8 cellular contexts compared by ENCODE assay signal in genomic region chr1:12615166-12615915, GRCh38. TPM values are rescaled to one million over a fixed set of nuclear protein-coding genes. Genes with fewer than 3 reads are reported as not detected.
DNase-seq lines count a peak whose midpoint lies in the region; ATAC-seq and TF ChIP-seq lines count a peak whose summit lies in the region.

No MANE protein-coding gene starts in this region.

- no peak for DNase-seq in CD8-positive, alpha-beta memory T cell
- peak; percentile 62 for DNase-seq in RPMI8226
- peak; percentile 26 for DNase-seq in epithelial cell of esophagus (ENCODE audit: low read depth)
- DNase-seq in osteocyte (ENCODE audit: extremely low spot score, unreplicated experiment): no peak
- no peak for DNase-seq in RKO (ENCODE audit: low spot score)
- DNase-seq in NCI-H2171 treated with DMSO at 0.1 percent for 48 hours (lab: John Stamatoyannopoulos, UW): no peak

- peaks cover 0 to 59% (median 10%) of the 10 kb centered on the region in 3 donors for H3K36me3 Mint-ChIP-seq in CD8-positive, alpha-beta memory T cell
- H3K36me3 Mint-ChIP-seq in osteocyte (ENCODE audit: unreplicated experiment): peaks cover 21% of the 10 kb centered on the region

- H3K4me1 Mint-ChIP-seq in CD8-positive, alpha-beta memory T cell: peaks cover 70 to 79% (median 71%) of the 10 kb centered on the region in 3 donors
- H3K4me1 Mint-ChIP-seq in osteocyte (ENCODE audit: unreplicated experiment): peaks cover 56% of the 10 kb centered on the region

- peaks cover 0 to 10% of the 10 kb centered on the region in 2 donors for H3K27me3 Mint-ChIP-seq in CD8-positive, alpha-beta memory T cell
- H3K27me3 Mint-ChIP-seq in osteocyte (ENCODE audit: unreplicated experiment): peaks cover 4% of the 10 kb centered on the region

- CTCF ChIA-PET in CD8-positive, alpha-beta memory T cell (lab: Charles Lee): interaction anchor here (1.6 to 7.9 kb wide), 4 partner anchors 9 to 208 kb away, joined by 4 to 124 read pairs (median 16); no protein-coding TSS in a partner anchor

- H3K27ac ChIP-seq in CD8-positive, alpha-beta memory T cell (ENCODE audit: low read depth, low read length): peak overlapping the region; percentile 85

- H3K9me3 Mint-ChIP-seq in CD8-positive, alpha-beta memory T cell: peaks cover 0 to 2% (median 0%) of the 10 kb centered on the region in 5 donors
- H3K9me3 Mint-ChIP-seq in osteocyte (ENCODE audit: unreplicated experiment): no peaks in the 10 kb centered on the region

- ATAC-seq in GM21423 (IDR thresholded peaks at IDR 0.05; ENCODE audit: unreplicated experiment): no peak
- ATAC-seq in HG03135 (IDR thresholded peaks at IDR 0.05; ENCODE audit: unreplicated experiment): no peak

- POLR2A ChIA-PET in CD8-positive, alpha-beta memory T cell (lab: Charles Lee): interaction anchor here (0.5 to 2.7 kb wide), 4 partner anchors 11 to 181 kb away, joined by 3 to 18 read pairs (median 5); no protein-coding TSS in a partner anchor

- peak overlapping the region; percentile 92 for H3K4me3 ChIP-seq in CD8-positive, alpha-beta memory T cell (ENCODE audit: low read length)
- peak overlapping the region; percentile 74 for H3K4me3 ChIP-seq in epithelial cell of esophagus (ENCODE audit: low read length)

- no peaks in the 10 kb centered on the region for H3K27me3 ChIP-seq in CD8-positive, alpha-beta memory T cell (ENCODE audit: insufficient read depth, low read length, poor library complexity, severe bottlenecking)

- H3K4me1 ChIP-seq in CD8-positive, alpha-beta memory T cell (ENCODE audit: insufficient read depth, low read length): peaks cover 47% of the 10 kb centered on the region

- no peaks in the 10 kb centered on the region for H3K9me3 ChIP-seq in CD8-positive, alpha-beta memory T cell (ENCODE audit: low read length)

- H3K36me3 ChIP-seq in CD8-positive, alpha-beta memory T cell (ENCODE audit: insufficient read depth, low read length): peaks cover 8% of the 10 kb centered on the region

- H3K27ac Mint-ChIP-seq in CD8-positive, alpha-beta memory T cell: peak overlapping the region; percentile 67 to 96 (median 83)
- peak overlapping the region; percentile 79 for H3K27ac Mint-ChIP-seq in osteocyte (ENCODE audit: unreplicated experiment)

- TF ChIP-seq CTCF in epithelial cell of esophagus (IDR thresholded peaks at IDR 0.05; ENCODE audit: insufficient read depth, low read depth, low read length, missing control alignments): no peak
- no peak for TF ChIP-seq CTCF in osteocyte (IDR thresholded peaks at IDR 0.05)

- peak overlapping the region; percentile 98 to 99 (median 98) for H3K4me3 Mint-ChIP-seq in CD8-positive, alpha-beta memory T cell
- H3K4me3 Mint-ChIP-seq in osteocyte (ENCODE audit: unreplicated experiment): peak overlapping the region; percentile 88

RNA-seq across cellular contexts. Expression of gene DHRS3, which starts 2.7 kb away (rescaled TPM):
- 100 to 1,000 TPM; 117 to 123 TPM for total RNA-seq in CD8-positive, alpha-beta memory T cell
- 31.9 TPM for polyA plus RNA-seq in CD8-positive, alpha-beta memory T cell
- total RNA-seq in osteocyte: 52.5 and 55.3 TPM in 2 replicates

RNA-seq across cellular contexts. Expression of gene AADACL4, which starts 28.5 kb away (rescaled TPM):
- not detected for total RNA-seq in CD8-positive, alpha-beta memory T cell
- not detected for polyA plus RNA-seq in CD8-positive, alpha-beta memory T cell
- not detected in 2 replicates for total RNA-seq in osteocyte

Comparison
In these comparisons a context has a peak if more than half of its experiments do, and no peak if none do; other contexts are left out.
1. DNase-seq: peak in RPMI8226 (single experiment) and epithelial cell of esophagus (single experiment); none in CD8-positive, alpha-beta memory T cell (0 of 5), osteocyte (single experiment), RKO (single experiment) and NCI-H2171 treated with DMSO at 0.1 percent for 48 hours (single experiment).